In the genomic region with DNA sequence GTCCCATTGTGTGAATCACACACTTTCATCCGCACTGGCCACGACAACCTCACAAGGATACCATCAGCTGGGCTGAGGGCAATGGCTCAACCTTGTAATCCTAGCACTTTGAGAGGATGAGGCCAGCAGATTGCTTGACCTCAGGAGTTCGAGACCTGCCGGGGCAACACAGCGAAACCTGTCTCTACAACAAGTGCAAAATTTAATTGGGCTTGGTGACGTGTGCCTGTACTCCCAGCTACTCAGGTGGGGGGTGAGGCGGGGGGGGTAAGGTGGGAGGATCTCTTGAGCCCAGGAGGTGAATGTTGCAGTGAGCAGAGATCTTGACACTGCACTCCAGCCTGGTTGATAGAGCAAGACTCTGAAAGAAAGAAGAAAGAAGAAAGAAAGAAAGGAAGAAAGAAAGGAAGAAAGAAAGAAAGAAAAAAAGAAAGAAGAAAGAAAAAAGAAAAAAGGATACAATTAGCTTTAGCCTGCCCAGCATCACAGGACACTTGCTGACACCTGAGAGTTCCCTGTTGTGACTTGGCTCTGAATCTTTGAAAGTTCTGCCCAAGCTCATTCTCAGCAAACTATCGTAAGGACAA, we compare ENCODE assay signal across 36 cellular contexts. TPM values are rescaled to one million over a fixed set of nuclear protein-coding genes. Genes with fewer than 3 reads are reported as not detected.
"Had no signal": no experiment of that assay in that cellular context is flagged by ENCODE, and none has a peak within 500 bp of the region (broad histone marks: within the 10 kb centered on the region; RNA-seq: fewer than 3 reads in every experiment).

No MANE protein-coding gene starts in this region.

- H3K9me3 ChIP-seq: esophagus muscularis mucosa, gastroesophageal sphincter, heart right ventricle, lower lobe of right lung, ovary, right lobe of liver, testis, tibial artery, upper lobe of left lung had no signal

- ATAC-seq: foreskin keratinocyte; gastroesophageal sphincter; heart right ventricle; left colon; left ventricle myocardium superior; lower lobe of right lung; naive thymus-derived CD8-positive, alpha-beta T cell; right lobe of liver; stimulated activated naive CD8-positive, alpha-beta T cell treated with anti-CD3 and anti-CD28 coated beads, Interleukin-15, Interleukin-2, amounts not matched to agents 100 U/mL and 50 U/mL, for 24 hours had no signal

- H3K4me3 ChIP-seq: coronary artery, esophagus muscularis mucosa, gastroesophageal sphincter, heart right ventricle, lower lobe of right lung, ovary, right lobe of liver, smooth muscle cell, testis, tibial artery, upper lobe of left lung had no signal

- DNase-seq: dermis blood vessel endothelial cell; effector memory CD4-positive, alpha-beta T cell; foreskin keratinocyte; heart right ventricle; hypothalamus; immature natural killer cell; islet precursor cell; kidney glomerular epithelial cell; left colon; left ventricle myocardium superior; lower lobe of right lung; naive thymus-derived CD8-positive, alpha-beta T cell; occipital lobe; ovary; posterior cingulate gyrus; retina; right lobe of liver; stimulated activated CD4-positive, alpha-beta T cell treated with anti-CD3 and anti-CD28 coated beads, Interleukin-12 subunit alpha, Interleukin-12 subunit beta, amount 100 ng/mL, for 4 hours; stimulated activated CD4-positive, alpha-beta T cell treated with anti-CD3 and anti-CD28 coated beads, Interleukin-1b, Interleukin-23, amount 100 ng/mL, for 48 hours; stimulated activated CD4-positive, alpha-beta T cell treated with anti-CD3 and anti-CD28 coated beads, Interleukin-4, amount 100 ng/mL, for 1 hour; stimulated activated CD8-positive, alpha-beta memory T cell treated with anti-CD3 and anti-CD28 coated beads, Interleukin-4, amount 100 ng/mL, for 48 hours; stimulated activated naive CD8-positive, alpha-beta T cell treated with anti-CD3 and anti-CD28 coated beads, Interleukin-15, Interleukin-2, amounts not matched to agents 100 U/mL and 50 U/mL, for 24 hours; substantia nigra; testis; tibial artery; upper lobe of left lung had no signal

- H3K27me3 ChIP-seq: esophagus muscularis mucosa, foreskin keratinocyte, gastroesophageal sphincter, ovary, right lobe of liver, testis, tibial artery had no signal

- H3K36me3 ChIP-seq: esophagus muscularis mucosa, gastroesophageal sphincter, heart right ventricle, lower lobe of right lung, ovary, right lobe of liver, tibial artery, upper lobe of left lung had no signal

- H3K27ac ChIP-seq: foreskin keratinocyte, lower lobe of right lung, ovary, testis, tibial artery, upper lobe of left lung had no signal

- H3K4me2 ChIP-seq: smooth muscle cell had no signal

RNA-seq across cellular contexts. Expression of gene MT1E, which starts 5.2 kb away (rescaled TPM):
- polyA plus RNA-seq: neural cell had no signal

RNA-seq across cellular contexts. Expression of gene MT2A, which starts 12.0 kb away (rescaled TPM):
- polyA plus RNA-seq: neural cell had no signal

RNA-seq across cellular contexts. Expression of gene MT1M, which starts 12.1 kb away (rescaled TPM):
- total RNA-seq: foreskin keratinocyte; myocyte; naive thymus-derived CD8-positive, alpha-beta T cell; smooth muscle cell had no signal
- polyA plus RNA-seq: immature natural killer cell; naive thymus-derived CD8-positive, alpha-beta T cell; neural cell had no signal

RNA-seq across cellular contexts. Expression of gene MT1A, which starts 18.1 kb away (rescaled TPM):
- total RNA-seq: dermis blood vessel endothelial cell; foreskin keratinocyte; myocyte; naive thymus-derived CD8-positive, alpha-beta T cell; occipital lobe; smooth muscle cell had no signal
- polyA plus RNA-seq: immature natural killer cell; naive thymus-derived CD8-positive, alpha-beta T cell; neural cell; smooth muscle cell had no signal

RNA-seq across cellular contexts. Expression of gene MT3, which starts 31.1 kb away (rescaled TPM):
- total RNA-seq: dermis blood vessel endothelial cell, endothelial cell of umbilical vein, fibroblast of lung, foreskin keratinocyte, lower lobe of right lung, mesenteric fat pad, myocyte, pulmonary artery endothelial cell, smooth muscle cell had no signal
- polyA plus RNA-seq: endothelial cell of umbilical vein, fibroblast of lung, foreskin keratinocyte, immature natural killer cell, smooth muscle cell had no signal
